22 cellular contexts compared by ENCODE assay signal in genomic region chr5:173823274-173823644, GRCh38.
DNase-seq lines count a peak whose midpoint lies in the region; ATAC-seq, FAIRE-seq and TF ChIP-seq lines count a peak whose summit lies in the region.
"Had no signal": no experiment of that assay in that cellular context is flagged by ENCODE, and none has a peak within 500 bp of the region (broad histone marks: within the 10 kb centered on the region; RNA-seq: fewer than 3 reads in every experiment).

No MANE protein-coding gene starts in this region.

- no peak overlapping the region for H3K14ac ChIP-seq in mesenchymal stem cell (ENCODE audit: low read length in 2 of 2)

- H3K4me2 ChIP-seq in astrocyte (ENCODE audit: low read length) (no peak overlapping the region), mesenchymal stem cell (ENCODE audit: low read length, poor library complexity, severe bottlenecking) (no peak overlapping the region)

- peaks cover 5% of the 10 kb centered on the region for H3K9me3 ChIP-seq in astrocyte (ENCODE audit: insufficient read depth, low read depth, low read length)
- H3K9me3 ChIP-seq in mesenchymal stem cell (ENCODE audit: control insufficient read depth, low read length) = peaks cover 5% of the 10 kb centered on the region
- no peaks in the 10 kb centered on the region for H3K9me3 ChIP-seq in suprapubic skin

- H3K27me3 Mint-ChIP-seq in IgD-negative memory B cell (no peaks in the 10 kb centered on the region), astrocyte (ENCODE audit: low read depth, unreplicated experiment) (no peaks in the 10 kb centered on the region)

- no peaks in the 10 kb centered on the region for H3K27me3 ChIP-seq in astrocyte (ENCODE audit: insufficient read depth, low read length)
- no peaks in the 10 kb centered on the region for H3K27me3 ChIP-seq in mesenchymal stem cell (ENCODE audit: control insufficient read depth in 1 of 2, insufficient read depth in 1 of 2, low read length in 2 of 2)
- H3K27me3 ChIP-seq in suprapubic skin = no peaks in the 10 kb centered on the region
- H3K27me3 ChIP-seq in brain microvascular endothelial cell (replicated peaks) = no peaks in the 10 kb centered on the region
- H3K27me3 ChIP-seq: dorsolateral prefrontal cortex had no signal

- H3K36me3 ChIP-seq in astrocyte (ENCODE audit: insufficient read depth, low read length) (no peaks in the 10 kb centered on the region), mesenchymal stem cell (ENCODE audit: control insufficient read depth in 1 of 2, insufficient read depth in 2 of 2, low read depth in 1 of 2, low read length in 2 of 2) (no peaks in the 10 kb centered on the region), suprapubic skin (no peaks in the 10 kb centered on the region), brain microvascular endothelial cell (replicated peaks) (no peaks in the 10 kb centered on the region)
- H3K36me3 ChIP-seq: thoracic aorta had no signal

- H4K8ac ChIP-seq in mesenchymal stem cell (ENCODE audit: low read length) = no peak overlapping the region

- H3K79me2 ChIP-seq in astrocyte (ENCODE audit: insufficient read depth, low read length) = no peaks in the 10 kb centered on the region

- H2BK5ac ChIP-seq in mesenchymal stem cell (ENCODE audit: low read depth, low read length, poor library complexity, severe bottlenecking) = peak overlapping the region; percentile 63

- no peak for TF ChIP-seq EP300 in suprapubic skin (IDR thresholded peaks at IDR 0.05)

- no peak overlapping the region for H2AFZ ChIP-seq in astrocyte (ENCODE audit: low read depth, low read length)
- no peak overlapping the region for H2AFZ ChIP-seq in mesenchymal stem cell (ENCODE audit: low read depth, low read length)

- H3K9ac ChIP-seq in astrocyte (ENCODE audit: low read length) (peak overlapping the region; percentile 29), mesenchymal stem cell (ENCODE audit: low read length) (no peak overlapping the region)

- no peak overlapping the region for H4K91ac ChIP-seq in mesenchymal stem cell (ENCODE audit: low read length)

- H3K4me1 Mint-ChIP-seq in IgD-negative memory B cell (peaks cover 60 to 72% (median 60%) of the 10 kb centered on the region in 3 donors), astrocyte (ENCODE audit: low read depth, unreplicated experiment) (peaks cover 32% of the 10 kb centered on the region)

- in situ Hi-C loops in brain microvascular endothelial cell (cut with HindIII; ENCODE audit: low pct_ligation_motif_present, low sequenced_read_pairs) = no loop called here

- peak overlapping the region in 1 of 2 experiments; percentile 23 for H2BK12ac ChIP-seq in mesenchymal stem cell (ENCODE audit: low read length in 2 of 2)

- FAIRE-seq in astrocyte (lab: Jason Lieb, UNC) = no peak
- FAIRE-seq: islet of Langerhans had no signal

- H2BK15ac ChIP-seq in mesenchymal stem cell (ENCODE audit: low read depth, poor library complexity, severe bottlenecking) = no peak overlapping the region

- H3K4me3 ChIP-seq in astrocyte (ENCODE audit: insufficient read depth, low read depth, low read length) (no peak overlapping the region), mesenchymal stem cell (ENCODE audit: insufficient read depth in 1 of 2, low read depth in 1 of 2, low read length in 2 of 2) (no peak overlapping the region), suprapubic skin (no peak overlapping the region), brain microvascular endothelial cell (ENCODE audit: low read depth, low read length) (no peak overlapping the region)
- H3K4me3 ChIP-seq: dorsolateral prefrontal cortex, thoracic aorta had no signal

- peaks cover 23% of the 10 kb centered on the region for H3K4me1 ChIP-seq in astrocyte (ENCODE audit: insufficient read depth, low read length)
- H3K4me1 ChIP-seq in mesenchymal stem cell (ENCODE audit: control insufficient read depth, insufficient read depth, low read depth, low read length) = peaks cover 22% of the 10 kb centered on the region
- peaks cover 16% of the 10 kb centered on the region for H3K4me1 ChIP-seq in suprapubic skin

- H4K20me1 ChIP-seq in astrocyte (ENCODE audit: insufficient read depth, low read length) = no peaks in the 10 kb centered on the region

- H3K79me1 ChIP-seq in mesenchymal stem cell (replicated peaks; ENCODE audit: low read length, poor library complexity, severe bottlenecking) = no peaks in the 10 kb centered on the region

- TF ChIP-seq POLR2A in suprapubic skin (IDR thresholded peaks at IDR 0.05) = no peak
- no peak for TF ChIP-seq POLR2A in GM18505 (IDR thresholded peaks at IDR 0.05; ENCODE audit: borderline replicate concordance, extremely low read depth, insufficient read depth, insufficient read length)

- H3K23ac ChIP-seq in mesenchymal stem cell (ENCODE audit: low read length in 2 of 2) = no peak overlapping the region

- H3K9me3 Mint-ChIP-seq in IgD-negative memory B cell (peaks cover 0 to 19% (median 3%) of the 10 kb centered on the region in 3 donors), astrocyte (ENCODE audit: unreplicated experiment) (peaks cover 7% of the 10 kb centered on the region)

- TF ChIP-seq CTCF in astrocyte (IDR thresholded peaks at IDR 0.05; ENCODE audit: insufficient read depth, low read depth, low read length) (no peak), suprapubic skin (IDR thresholded peaks at IDR 0.05) (no peak), brain microvascular endothelial cell (IDR thresholded peaks at IDR 0.05; ENCODE audit: low read depth, low read length, missing control alignments) (no peak)

- DNase-seq in astrocyte (ENCODE audit: low read depth) (no peak), mesenchymal stem cell (no peak), suprapubic skin (ENCODE audit: low spot score in 2 of 2) (no peak), brain microvascular endothelial cell (no peak)
- DNase-seq in stimulated activated naive CD4-positive, alpha-beta T cell (lab: John Stamatoyannopoulos, UW) = no peak
- DNase-seq: activated CD4-positive, alpha-beta T cell treated with anti-CD3 and anti-CD28 coated beads, Interleukin-2, amount 50 U/mL, for 4 hours; activated gamma-delta T cell treated with Interleukin-2 at 50 U/mL for 16 hours; amniotic stem cell; CD8-positive, alpha-beta memory T cell; dorsolateral prefrontal cortex; foreskin melanocyte; NCI-H2171; NCI-H526; right cardiac atrium; SHP77 treated with DMSO at 0.1 percent for 48 hours had no signal

- H3K27ac Mint-ChIP-seq in IgD-negative memory B cell = peak overlapping the region; percentile 5 to 86 (median 37)
- no peak overlapping the region for H3K27ac Mint-ChIP-seq in astrocyte (ENCODE audit: unreplicated experiment)

- no peak overlapping the region for H2BK120ac ChIP-seq in mesenchymal stem cell (ENCODE audit: low read depth, low read length)

- no peak overlapping the region for H3K27ac ChIP-seq in astrocyte (ENCODE audit: low read depth, low read length)
- peak overlapping the region; percentile 92 for H3K27ac ChIP-seq in mesenchymal stem cell (ENCODE audit: low read length, poor library complexity, severe bottlenecking)
- peak overlapping the region; percentile 47 for H3K27ac ChIP-seq in suprapubic skin
- no peak overlapping the region for H3K27ac ChIP-seq in brain microvascular endothelial cell
- H3K27ac ChIP-seq: HL-60 had no signal

- peak overlapping the region; percentile 96 for H2AK5ac ChIP-seq in mesenchymal stem cell (ENCODE audit: low read length, severe bottlenecking)

- peak overlapping the region in 1 of 4 donors; percentile 90 for H3K4me3 Mint-ChIP-seq in IgD-negative memory B cell
- H3K4me3 Mint-ChIP-seq in astrocyte (ENCODE audit: unreplicated experiment) = no peak overlapping the region
- H3K4me3 Mint-ChIP-seq: CD8-positive, alpha-beta memory T cell; central memory CD8-positive, alpha-beta T cell had no signal

- H3K36me3 Mint-ChIP-seq in IgD-negative memory B cell (peaks cover 4% of the 10 kb centered on the region), astrocyte (ENCODE audit: low read depth, unreplicated experiment) (no peaks in the 10 kb centered on the region)

- ATAC-seq in GM18505 (IDR thresholded peaks at IDR 0.05; ENCODE audit: unreplicated experiment) (no peak), GM21529 (IDR thresholded peaks at IDR 0.05; ENCODE audit: unreplicated experiment) (no peak)

- peak overlapping the region in 1 of 2 experiments; percentile 46 for H3K4ac ChIP-seq in mesenchymal stem cell (ENCODE audit: low read depth in 1 of 2, low read length in 2 of 2)

- peak overlapping the region in 1 of 2 experiments; percentile 33 for H3K18ac ChIP-seq in mesenchymal stem cell (ENCODE audit: low read depth in 1 of 2, low read length in 2 of 2)

Comparison
In these comparisons a context has a peak if more than half of its experiments do, and no peak if none do; other contexts are left out.
1. H3K27ac ChIP-seq: peak in mesenchymal stem cell (single experiment) and suprapubic skin (single experiment); none in astrocyte (single experiment) and brain microvascular endothelial cell (single experiment).